19 cellular contexts compared by ENCODE assay signal in genomic region chr7:15891151-15891842, GRCh38.
DNase-seq lines count a peak whose midpoint lies in the region; ATAC-seq, FAIRE-seq and TF ChIP-seq lines count a peak whose summit lies in the region.
"Had no signal": no experiment of that assay in that cellular context is flagged by ENCODE, and none has a peak within 500 bp of the region (broad histone marks: within the 10 kb centered on the region; RNA-seq: fewer than 3 reads in every experiment).

No MANE protein-coding gene starts in this region.

- no peaks in the 10 kb centered on the region for H3K4me1 ChIP-seq in A673 (ENCODE audit: insufficient read depth, low read length, poor library complexity, severe bottlenecking)
- no peaks in the 10 kb centered on the region for H3K4me1 ChIP-seq in astrocyte (ENCODE audit: insufficient read depth, low read length)
- peaks cover 6% of the 10 kb centered on the region for H3K4me1 ChIP-seq in hepatocyte (ENCODE audit: insufficient read depth)
- H3K4me1 ChIP-seq in CD4-positive, alpha-beta memory T cell (ENCODE audit: insufficient read depth, low read length) = no peaks in the 10 kb centered on the region

- no TSS peak for BruUV-seq in A673 (replicated peaks; lab: Mats Ljungman, UMichigan)

- H3K4me1 Mint-ChIP-seq in astrocyte (ENCODE audit: low read depth, unreplicated experiment) = no peaks in the 10 kb centered on the region
- H3K4me1 Mint-ChIP-seq in CD4-positive, alpha-beta memory T cell = no peaks in the 10 kb centered on the region
- H3K4me1 Mint-ChIP-seq: memory B cell, T-cell had no signal

- no peaks in the 10 kb centered on the region for H3K36me3 ChIP-seq in A673 (ENCODE audit: insufficient read depth, low read length, poor library complexity, severe bottlenecking)
- no peaks in the 10 kb centered on the region for H3K36me3 ChIP-seq in astrocyte (ENCODE audit: insufficient read depth, low read length)
- H3K36me3 ChIP-seq in hepatocyte (replicated peaks; ENCODE audit: insufficient read depth, low read depth) = no peaks in the 10 kb centered on the region
- no peaks in the 10 kb centered on the region for H3K36me3 ChIP-seq in CD4-positive, alpha-beta memory T cell (ENCODE audit: insufficient read depth, low read length)
- H3K36me3 ChIP-seq: stomach had no signal

- H3K4me2 ChIP-seq in astrocyte (ENCODE audit: low read length) = peak overlapping the region; percentile 20
- no peak overlapping the region for H3K4me2 ChIP-seq in hepatocyte
- H3K4me2 ChIP-seq: smooth muscle cell had no signal

- no peaks in the 10 kb centered on the region for H3K9me3 Mint-ChIP-seq in astrocyte (ENCODE audit: unreplicated experiment)
- H3K9me3 Mint-ChIP-seq in CD4-positive, alpha-beta memory T cell = peaks cover 0 to 34% (median 10%) of the 10 kb centered on the region in 8 donors

- DNase-seq in A673 (ENCODE audit: low spot score) (peak; percentile 3), HCEC 1CT (peak; percentile 35), astrocyte (ENCODE audit: low read depth) (peak; percentile 58), iPS-NIHi11 (ENCODE audit: low spot score) (peak; percentile 13), hepatocyte (ENCODE audit: low spot score) (no peak), SKM-1 treated with dmso at 0.1 percent for 144 hours (lab: John Stamatoyannopoulos, UW; ENCODE audit: unreplicated experiment) (no peak)
- DNase-seq in stimulated activated naive CD8-positive, alpha-beta T cell treated with anti-CD3 and anti-CD28 coated beads, Interleukin-15, Interleukin-2, amounts not matched to agents 100 U/mL and 50 U/mL, for 24 hours = no peak
- DNase-seq in CD4-positive, alpha-beta memory T cell = no peak
- DNase-seq: activated naive CD4-positive, alpha-beta T cell treated with anti-CD3 and anti-CD28 coated beads, Interleukin-2, amount 50 U/mL, for 16 hours; DMS153; H7; NCI-H1694; NCI-H524; occipital lobe; stomach; T-cell had no signal

- CTCF ChIA-PET in A673 (lab: Charles Lee) = interaction anchor here (0.6 kb wide), 2 partner anchors 90 to 1174 kb away, joined by 3 read pairs; no protein-coding TSS in a partner anchor
- CTCF ChIA-PET in CD4-positive, alpha-beta memory T cell (lab: Charles Lee; ENCODE audit: partially characterized antibody) = interaction anchor here (0.6 kb wide), 1 partner anchor 17 kb away, joined by 3 read pairs; no protein-coding TSS in a partner anchor

- H3K27ac Mint-ChIP-seq in astrocyte (ENCODE audit: unreplicated experiment) = peak overlapping the region; percentile 66
- H3K27ac Mint-ChIP-seq in CD4-positive, alpha-beta memory T cell = no peak overlapping the region
- H3K27ac Mint-ChIP-seq: memory B cell, T-cell had no signal

- FAIRE-seq in astrocyte (lab: Jason Lieb, UNC) = no peak

- H3K4me3 Mint-ChIP-seq in astrocyte (ENCODE audit: unreplicated experiment) = no peak overlapping the region
- no peak overlapping the region for H3K4me3 Mint-ChIP-seq in CD4-positive, alpha-beta memory T cell
- H3K4me3 Mint-ChIP-seq: memory B cell, T-cell had no signal

- intact Hi-C loops in A673 (cut with micrococcal nuclease; ENCODE audit: unreplicated experiment) = no loop called here
- intact Hi-C loops in CD4-positive, alpha-beta memory T cell (cut with micrococcal nuclease) = no loop called here

- H2AFZ ChIP-seq in astrocyte (ENCODE audit: low read depth, low read length) (no peak overlapping the region), hepatocyte (no peak overlapping the region)

- H3K4me3 ChIP-seq in A673 (ENCODE audit: low read depth, low read length, poor library complexity, severe bottlenecking) (no peak overlapping the region), astrocyte (ENCODE audit: insufficient read depth, low read depth, low read length) (no peak overlapping the region), hepatocyte (no peak overlapping the region)
- no peak overlapping the region for H3K4me3 ChIP-seq in CD4-positive, alpha-beta memory T cell (ENCODE audit: low read length in 2 of 2)
- H3K4me3 ChIP-seq: smooth muscle cell, stomach had no signal

- H4K20me1 ChIP-seq in astrocyte (ENCODE audit: insufficient read depth, low read length) (no peaks in the 10 kb centered on the region), hepatocyte (ENCODE audit: insufficient read depth, poor library complexity, severe bottlenecking) (no peaks in the 10 kb centered on the region)

- H3K79me2 ChIP-seq in astrocyte (ENCODE audit: insufficient read depth, low read length) (no peaks in the 10 kb centered on the region), hepatocyte (no peaks in the 10 kb centered on the region)

- H3K27ac ChIP-seq in A673 (ENCODE audit: low read depth, low read length, poor library complexity, severe bottlenecking) (no peak overlapping the region), astrocyte (ENCODE audit: low read depth, low read length) (no peak overlapping the region), hepatocyte (no peak overlapping the region)
- H3K27ac ChIP-seq in CD4-positive, alpha-beta memory T cell (ENCODE audit: low read depth, low read length) = no peak overlapping the region
- H3K27ac ChIP-seq: stomach had no signal

- POLR2A ChIA-PET in A673 (lab: Charles Lee; ENCODE audit: low non-redundant PET) = no interaction called here
- POLR2A ChIA-PET in CD4-positive, alpha-beta memory T cell (lab: Charles Lee; ENCODE audit: partially characterized antibody) = no interaction called here

- H3K27me3 Mint-ChIP-seq in astrocyte (ENCODE audit: low read depth, unreplicated experiment) = no peaks in the 10 kb centered on the region
- no peaks in the 10 kb centered on the region for H3K27me3 Mint-ChIP-seq in CD4-positive, alpha-beta memory T cell
- H3K27me3 Mint-ChIP-seq: memory B cell, T-cell had no signal

- no peak for ATAC-seq in stimulated activated naive CD8-positive, alpha-beta T cell treated with anti-CD3 and anti-CD28 coated beads, Interleukin-15, Interleukin-2, amounts not matched to agents 100 U/mL and 50 U/mL, for 24 hours
- ATAC-seq: esophagus mucosa, T-cell had no signal

- no peaks in the 10 kb centered on the region for H3K9me3 ChIP-seq in A673 (ENCODE audit: low read depth, low read length, poor library complexity, severe bottlenecking)
- no peaks in the 10 kb centered on the region for H3K9me3 ChIP-seq in astrocyte (ENCODE audit: insufficient read depth, low read depth, low read length)
- no peaks in the 10 kb centered on the region for H3K9me3 ChIP-seq in hepatocyte (ENCODE audit: low read depth)
- no peaks in the 10 kb centered on the region for H3K9me3 ChIP-seq in CD4-positive, alpha-beta memory T cell (ENCODE audit: control insufficient read depth in 1 of 2, low read length in 2 of 2)
- H3K9me3 ChIP-seq: stomach had no signal

- H3K9me2 ChIP-seq in hepatocyte (replicated peaks; ENCODE audit: insufficient read depth) = no peaks in the 10 kb centered on the region

- no peaks in the 10 kb centered on the region for H3K27me3 ChIP-seq in A673 (replicated peaks; ENCODE audit: insufficient read depth, low read depth, low read length, poor library complexity)
- no peaks in the 10 kb centered on the region for H3K27me3 ChIP-seq in astrocyte (ENCODE audit: insufficient read depth, low read length)
- no peaks in the 10 kb centered on the region for H3K27me3 ChIP-seq in hepatocyte
- H3K27me3 ChIP-seq in CD4-positive, alpha-beta memory T cell (ENCODE audit: insufficient read depth, low read length) = no peaks in the 10 kb centered on the region
- H3K27me3 ChIP-seq: stomach had no signal

- H3K36me3 Mint-ChIP-seq in astrocyte (ENCODE audit: low read depth, unreplicated experiment) = no peaks in the 10 kb centered on the region
- no peaks in the 10 kb centered on the region for H3K36me3 Mint-ChIP-seq in CD4-positive, alpha-beta memory T cell
- H3K36me3 Mint-ChIP-seq: memory B cell, T-cell had no signal

- no peak for TF ChIP-seq CTCF in A673 (conservative IDR thresholded peaks at IDR 0.05; ENCODE audit: low read depth, low read length)
- no peak for TF ChIP-seq CTCF in astrocyte (IDR thresholded peaks at IDR 0.05; ENCODE audit: insufficient read depth, low read depth, low read length)
- TF ChIP-seq CTCF in hepatocyte (IDR thresholded peaks at IDR 0.05; ENCODE audit: poor library complexity) = no peak

- no peak overlapping the region for H3K9ac ChIP-seq in astrocyte (ENCODE audit: low read length)

Comparison
In these comparisons a context has a peak if more than half of its experiments do, and no peak if none do; other contexts are left out.
1. DNase-seq: peak in A673 (single experiment), HCEC 1CT (single experiment), astrocyte (single experiment) and iPS-NIHi11 (single experiment); none in stimulated activated naive CD8-positive, alpha-beta T cell treated with anti-CD3 and anti-CD28 coated beads, Interleukin-15, Interleukin-2, amounts not matched to agents 100 U/mL and 50 U/mL, for 24 hours (single experiment), hepatocyte (single experiment), CD4-positive, alpha-beta memory T cell (0 of 5) and SKM-1 treated with dmso at 0.1 percent for 144 hours (single experiment).